In genomic region chr5:122259995-122260394, GRCh38 we compare ENCODE assay signal across 13 cellular contexts. TPM values are rescaled to one million over a fixed set of nuclear protein-coding genes. Genes with fewer than 3 reads are reported as not detected.
A peak's percentile ranks its signal among the peaks of the same experiment; 100 is the strongest.
DNase-seq lines count a peak whose midpoint lies in the region; ATAC-seq and TF ChIP-seq lines count a peak whose summit lies in the region.
"Had no signal": no experiment of that assay in that cellular context is flagged by ENCODE, and none has a peak within 500 bp of the region (broad histone marks: within the 10 kb centered on the region; RNA-seq: fewer than 3 reads in every experiment).

No MANE protein-coding gene starts in this region.

- no peak overlapping the region for H2AFZ ChIP-seq in GM23248

- ATAC-seq in GM21360 (IDR thresholded peaks at IDR 0.05; ENCODE audit: unreplicated experiment): no peak

- H3K4me1 ChIP-seq in GM23248 (ENCODE audit: insufficient read depth) (peaks cover 43% of the 10 kb centered on the region), SJSA1 (replicated peaks) (peaks cover 26% of the 10 kb centered on the region)
- H3K4me1 ChIP-seq in CD8-positive, alpha-beta memory T cell (ENCODE audit: insufficient read depth, low read length): no peaks in the 10 kb centered on the region

- H3K36me3 ChIP-seq in GM23248 (ENCODE audit: low read depth) (no peaks in the 10 kb centered on the region), SJSA1 (no peaks in the 10 kb centered on the region)
- H3K36me3 ChIP-seq in CD8-positive, alpha-beta memory T cell (ENCODE audit: insufficient read depth, low read length): no peaks in the 10 kb centered on the region

- no peak overlapping the region for H3K4me2 ChIP-seq in GM23248 (ENCODE audit: unreplicated experiment)

- WGBS in GM23248 (ENCODE audit: low coverage in 1 of 2, low lambda C conversion rate in 2 of 2, missing lambda C conversion rate in 2 of 2), 2 experiments: 3 to 9% methylated on average over 3 of the region's 3 CpGs

- H3K4me3 Mint-ChIP-seq in CD8-positive, alpha-beta memory T cell: no peak overlapping the region
- no peak overlapping the region for H3K4me3 Mint-ChIP-seq in type B pancreatic cell
- H3K4me3 Mint-ChIP-seq: activated CD4-positive, alpha-beta T cell treated with anti-CD3 and anti-CD28 coated beads, Interleukin-2, amount 10 ng/mL, durations not matched to agents 24 days and 14 days had no signal

- POLR2A ChIA-PET in CD8-positive, alpha-beta memory T cell (lab: Charles Lee): no interaction called here

- H3K4me3 ChIP-seq in GM23248 (no peak overlapping the region), SJSA1 (no peak overlapping the region), skeletal muscle cell (ENCODE audit: low read depth, low read length) (no peak overlapping the region)
- no peak overlapping the region for H3K4me3 ChIP-seq in CD8-positive, alpha-beta memory T cell (ENCODE audit: low read length)

- H3K27ac ChIP-seq in GM23248: peak overlapping the region; percentile 41
- H3K27ac ChIP-seq in SJSA1: no peak overlapping the region
- H3K27ac ChIP-seq in CD8-positive, alpha-beta memory T cell (ENCODE audit: low read depth, low read length): no peak overlapping the region

- no peaks in the 10 kb centered on the region for H3K79me2 ChIP-seq in GM23248 (ENCODE audit: insufficient read depth)

- H3K4me1 Mint-ChIP-seq in CD8-positive, alpha-beta memory T cell: no peaks in the 10 kb centered on the region
- no peaks in the 10 kb centered on the region for H3K4me1 Mint-ChIP-seq in type B pancreatic cell (ENCODE audit: unreplicated experiment)
- H3K4me1 Mint-ChIP-seq: activated CD4-positive, alpha-beta T cell treated with anti-CD3 and anti-CD28 coated beads, Interleukin-2, amount 10 ng/mL, durations not matched to agents 24 days and 14 days had no signal

- no peak overlapping the region for H3K27ac Mint-ChIP-seq in CD8-positive, alpha-beta memory T cell
- no peak overlapping the region for H3K27ac Mint-ChIP-seq in type B pancreatic cell
- H3K27ac Mint-ChIP-seq: activated CD4-positive, alpha-beta T cell treated with anti-CD3 and anti-CD28 coated beads, Interleukin-2, amount 10 ng/mL, durations not matched to agents 24 days and 14 days had no signal

- H3K9ac ChIP-seq in GM23248: no peak overlapping the region

- H3K9me2 ChIP-seq in GM23248 (ENCODE audit: insufficient read depth): no peaks in the 10 kb centered on the region

- peaks cover 1 to 4% of the 10 kb centered on the region in 2 donors for H3K27me3 Mint-ChIP-seq in CD8-positive, alpha-beta memory T cell
- H3K27me3 Mint-ChIP-seq in type B pancreatic cell: no peaks in the 10 kb centered on the region
- H3K27me3 Mint-ChIP-seq: activated CD4-positive, alpha-beta T cell treated with anti-CD3 and anti-CD28 coated beads, Interleukin-2, amount 10 ng/mL, durations not matched to agents 24 days and 14 days had no signal

- peak; percentile 95 for DNase-seq in GM23248
- DNase-seq in SJSA1 (ENCODE audit: low read depth in 1 of 2, low spot score in 2 of 2): peak; percentile 59 to 66
- DNase-seq in fibroblast of the conjunctiva (ENCODE audit: low read depth): peak; percentile 22
- peak; percentile 43 for DNase-seq in skeletal muscle cell (ENCODE audit: low read depth)
- no peak for DNase-seq in CD8-positive, alpha-beta memory T cell
- DNase-seq in type B pancreatic cell (ENCODE audit: extremely low spot score, unreplicated experiment): no peak
- DNase-seq: activated CD4-positive, alpha-beta T cell treated with anti-CD3 and anti-CD28 coated beads, Interleukin-2, amount 10 ng/mL, durations not matched to agents 24 days and 14 days; DMS 273 treated with DMSO at 0.1 percent for 48 hours; NCI-H1694; NCI-H82; occipital lobe; stimulated activated naive CD4-positive, alpha-beta T cell had no signal

- H3F3A ChIP-seq in GM23248 (ENCODE audit: insufficient read depth): peaks cover 14% of the 10 kb centered on the region

- CTCF ChIA-PET in CD8-positive, alpha-beta memory T cell (lab: Charles Lee): no interaction called here

- H3K36me3 Mint-ChIP-seq in CD8-positive, alpha-beta memory T cell: no peaks in the 10 kb centered on the region
- no peaks in the 10 kb centered on the region for H3K36me3 Mint-ChIP-seq in type B pancreatic cell

- H3K9me3 ChIP-seq in GM23248 (ENCODE audit: low read depth) (no peaks in the 10 kb centered on the region), SJSA1 (replicated peaks) (peaks cover 5% of the 10 kb centered on the region; the same call in 1 of the 2 replicates)
- H3K9me3 ChIP-seq in CD8-positive, alpha-beta memory T cell (ENCODE audit: low read length): peaks cover 5% of the 10 kb centered on the region

- H3K9me3 Mint-ChIP-seq in CD8-positive, alpha-beta memory T cell: peaks cover 13 to 27% (median 18%) of the 10 kb centered on the region in 5 donors
- H3K9me3 Mint-ChIP-seq in type B pancreatic cell: peaks cover 10% of the 10 kb centered on the region

- in situ Hi-C loops in GM23248 (cut with MboI): no loop called here

- H4K20me1 ChIP-seq in GM23248 (ENCODE audit: insufficient read depth): no peaks in the 10 kb centered on the region

- no peak for TF ChIP-seq CTCF in type B pancreatic cell (conservative IDR thresholded peaks at IDR 0.05)

- H3K27me3 ChIP-seq in GM23248 (replicated peaks; ENCODE audit: insufficient read depth): no peaks in the 10 kb centered on the region
- H3K27me3 ChIP-seq in SJSA1 (replicated peaks): no peaks in the 10 kb centered on the region
- no peaks in the 10 kb centered on the region for H3K27me3 ChIP-seq in CD8-positive, alpha-beta memory T cell (ENCODE audit: insufficient read depth, low read length, poor library complexity, severe bottlenecking)

RNA-seq across cellular contexts. Expression of gene SNCAIP, which starts 52.0 kb away (rescaled TPM):
- 2.4 and 4.0 TPM in 2 replicates for total RNA-seq in GM23248 (2014; rRNA removed; shearing (Covaris generic))
- 1.5 TPM in 2 replicates for polyA plus RNA-seq in GM23248 (2016; fragmentation: Nextera tagmentation; extraction: Ambion mirVana)
- total RNA-seq in SJSA1 (2014; rRNA removed; shearing (Covaris generic)): 0.16 TPM in 1 of 2 replicates, not detected in the other
- not detected for total RNA-seq in CD8-positive, alpha-beta memory T cell
- not detected for polyA plus RNA-seq in CD8-positive, alpha-beta memory T cell
- 6.6 and 31.6 TPM in 2 replicates for total RNA-seq in type B pancreatic cell (ENCODE audit: low replicate concordance)
- total RNA-seq: activated CD4-positive, alpha-beta T cell treated with anti-CD3 and anti-CD28 coated beads, Interleukin-2, amount 10 ng/mL, durations not matched to agents 24 days and 14 days had no signal

Comparison
In these comparisons a context has a peak if more than half of its experiments do, and no peak if none do; other contexts are left out.
1. DNase-seq: peak in GM23248 (single experiment), SJSA1 (2 of 2), fibroblast of the conjunctiva (single experiment) and skeletal muscle cell (single experiment); none in CD8-positive, alpha-beta memory T cell (0 of 5) and type B pancreatic cell (single experiment).